ENCODE assay signal across 14 cellular contexts in genomic region chr6:47278545-47278944, GRCh38. TPM values are rescaled to one million over a fixed set of nuclear protein-coding genes. Genes with fewer than 3 reads are reported as not detected.
A peak's percentile ranks its signal among the peaks of the same experiment; 100 is the strongest.
DNase-seq lines count a peak whose midpoint lies in the region; TF ChIP-seq lines count a peak whose summit lies in the region.
"Had no signal": no experiment of that assay in that cellular context is flagged by ENCODE, and none has a peak within 500 bp of the region (broad histone marks: within the 10 kb centered on the region; RNA-seq: fewer than 3 reads in every experiment).

No MANE protein-coding gene starts in this region.

- H3K4me1 ChIP-seq in breast epithelium = no peaks in the 10 kb centered on the region

- no TSS peak for BruUV-seq in MCF 10A (replicated peaks; lab: Mats Ljungman, UMichigan)

- H3K36me3 ChIP-seq in breast epithelium = no peaks in the 10 kb centered on the region

- H3K9me3 Mint-ChIP-seq in MCF 10A (ENCODE audit: unreplicated experiment) = no peaks in the 10 kb centered on the region
- H3K9me3 Mint-ChIP-seq: activated T-cell treated with anti-CD3 and anti-CD28 coated beads, Interleukin-2, amount 50 U/mL, for 24 hours had no signal

- no peaks in the 10 kb centered on the region for H3K36me3 Mint-ChIP-seq in MCF 10A (ENCODE audit: insufficient read depth, unreplicated experiment)

- no peak for TF ChIP-seq POLR2A in breast epithelium (IDR thresholded peaks at IDR 0.05)

- intact Hi-C loops in MCF 10A (cut with micrococcal nuclease) (no loop called here), breast epithelium (cut with DNase I; ENCODE audit: low total_unique reads) (no loop called here)

- H3K4me1 Mint-ChIP-seq in MCF 10A (ENCODE audit: insufficient read depth, unreplicated experiment) = peaks cover 12% of the 10 kb centered on the region

- H3K4me3 ChIP-seq in breast epithelium (no peak overlapping the region), epithelial cell of proximal tubule (ENCODE audit: low read depth, low read length) (no peak overlapping the region)

- no peaks in the 10 kb centered on the region for H3K9me3 ChIP-seq in breast epithelium

- DNase-seq in MCF 10A (ENCODE audit: unreplicated experiment) (peak; percentile 68), breast epithelium (ENCODE audit: low spot score in 2 of 2) (no peak), NCI-H2171 treated with DMSO at 0.1 percent for 48 hours (lab: John Stamatoyannopoulos, UW) (peak; percentile 51), epithelial cell of proximal tubule (ENCODE audit: low read depth) (peak; percentile 63), GM19240 (ENCODE audit: insufficient read length, low spot score) (no peak), activated gamma-delta T cell treated with Interleukin-2 at 50 U/mL for 16 hours (no peak), GM10248 (ENCODE audit: extremely low spot score) (no peak), epidermal melanocyte (ENCODE audit: insufficient read length, low spot score) (no peak)
- DNase-seq: activated T-cell treated with anti-CD3 and anti-CD28 coated beads, Interleukin-2, amount 50 U/mL, for 24 hours; GDM1; kidney; NCI-H187; stimulated activated CD4-positive, alpha-beta T cell treated with anti-CD3 and anti-CD28 coated beads, Interleukin-15, amount 100 ng/mL, for 24 hours had no signal

- TF ChIP-seq CTCF in MCF 10A (IDR thresholded peaks at IDR 0.05; ENCODE audit: unreplicated experiment) = no peak
- no peak for TF ChIP-seq CTCF in breast epithelium (IDR thresholded peaks at IDR 0.05)
- TF ChIP-seq CTCF in epithelial cell of proximal tubule (conservative IDR thresholded peaks at IDR 0.05; ENCODE audit: low read depth, low read length) = no peak
- no peak for TF ChIP-seq CTCF in GM10248 (IDR thresholded peaks at IDR 0.05; ENCODE audit: control extremely low read depth, extremely low read depth, low read depth, missing control alignments)

- no peaks in the 10 kb centered on the region for H3K27me3 ChIP-seq in breast epithelium

- H3K4me3 Mint-ChIP-seq in MCF 10A (ENCODE audit: unreplicated experiment) = no peak overlapping the region
- H3K4me3 Mint-ChIP-seq: activated T-cell treated with anti-CD3 and anti-CD28 coated beads, Interleukin-2, amount 50 U/mL, for 24 hours had no signal

- no peaks in the 10 kb centered on the region for H3K27me3 Mint-ChIP-seq in MCF 10A (ENCODE audit: insufficient read depth, unreplicated experiment)
- H3K27me3 Mint-ChIP-seq: activated T-cell treated with anti-CD3 and anti-CD28 coated beads, Interleukin-2, amount 50 U/mL, for 24 hours had no signal

- no peak overlapping the region for H3K27ac ChIP-seq in breast epithelium
- H3K27ac ChIP-seq: epithelial cell of prostate had no signal

- POLR2A ChIA-PET in MCF 10A (lab: Yijun Ruan, JAX) (interaction anchor here (0.7 to 1.6 kb wide), 5 partner anchors 8 to 27 kb away, joined by 3 to 4 read pairs (median 4); no protein-coding TSS in a partner anchor), GM10248 (lab: Yijun Ruan, JAX) (no interaction called here)

- CTCF ChIA-PET in MCF 10A (lab: Yijun Ruan, JAX) (interaction anchor here (0.6 to 1.1 kb wide), 2 partner anchors 10 to 77 kb away, joined by 3 to 4 read pairs; no protein-coding TSS in a partner anchor), GM10248 (lab: Yijun Ruan, JAX) (interaction anchor here (1.0 to 1.1 kb wide), 3 partner anchors 22 to 32 kb away, joined by 3 to 4 read pairs (median 4); no protein-coding TSS in a partner anchor)

- no peak overlapping the region for H3K27ac Mint-ChIP-seq in MCF 10A (ENCODE audit: low read depth, unreplicated experiment)
- H3K27ac Mint-ChIP-seq: activated T-cell treated with anti-CD3 and anti-CD28 coated beads, Interleukin-2, amount 50 U/mL, for 24 hours had no signal

RNA-seq across cellular contexts. Expression of gene TNFRSF21, which starts 31.2 kb away (rescaled TPM):
- 17.8 and 19.3 TPM in 2 replicates for total RNA-seq in MCF 10A (2022)
- 10 to 100 TPM; 10.2 to 21.4 (median 20.9) TPM for total RNA-seq in breast epithelium
- 48.1 and 61.3 TPM in 2 replicates for total RNA-seq in epithelial cell of proximal tubule

Comparison
In these comparisons a context has a peak if more than half of its experiments do, and no peak if none do; other contexts are left out.
1. DNase-seq: peak in MCF 10A (single experiment), NCI-H2171 treated with DMSO at 0.1 percent for 48 hours (single experiment) and epithelial cell of proximal tubule (single experiment); none in breast epithelium (0 of 2), GM19240 (single experiment), activated gamma-delta T cell treated with Interleukin-2 at 50 U/mL for 16 hours (single experiment), GM10248 (single experiment) and epidermal melanocyte (single experiment).